9 cellular contexts compared by ENCODE assay signal in the genomic region with DNA sequence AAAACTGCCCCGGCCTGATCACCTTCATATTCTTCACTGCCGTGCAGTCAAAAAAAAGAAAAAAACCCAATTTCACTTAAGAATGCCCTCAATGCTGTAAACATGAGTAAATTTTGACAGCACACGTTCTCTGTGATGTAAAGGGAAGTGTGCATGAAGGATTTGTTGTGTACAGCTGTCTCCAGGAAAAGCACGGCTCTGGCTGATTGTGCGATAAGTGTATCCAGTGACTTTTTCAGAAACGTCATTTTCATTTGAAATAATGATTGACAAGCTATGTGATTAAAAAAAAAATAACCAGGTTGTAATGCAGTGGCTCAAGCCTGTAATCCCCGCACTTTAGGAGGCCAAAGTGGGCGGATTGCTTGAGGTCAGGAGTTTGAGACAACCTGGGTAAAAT. TPM values are rescaled to one million over a fixed set of nuclear protein-coding genes. Genes with fewer than 3 reads are reported as not detected.
DNase-seq lines count a peak whose midpoint lies in the region; ATAC-seq, FAIRE-seq and TF ChIP-seq lines count a peak whose summit lies in the region.
"Had no signal": no experiment of that assay in that cellular context is flagged by ENCODE, and none has a peak within 500 bp of the region (broad histone marks: within the 10 kb centered on the region; RNA-seq: fewer than 3 reads in every experiment).

No MANE protein-coding gene starts in this region.

- CTCF ChIA-PET in K562 (lab: Yijun Ruan, JAX; ENCODE audit: low intra/inter-chr PET ratio), result no interaction called here

- H3K9me3 ChIP-seq in K562 (replicated peaks; ENCODE audit: control insufficient read depth, insufficient read depth, low read depth, low read length), result peaks cover 2% of the 10 kb centered on the region; the same call in 1 of the 2 replicates

- no peaks in the 10 kb centered on the region for H3K79me2 ChIP-seq in K562 (ENCODE audit: control insufficient read depth, insufficient read depth, low read length)

- H3K9me3 Mint-ChIP-seq in CD14-positive monocyte, result peaks cover 0 to 12% (median 5%) of the 10 kb centered on the region in 7 donors
- H3K9me3 Mint-ChIP-seq in naive thymus-derived CD8-positive, alpha-beta T cell, result no peaks in the 10 kb centered on the region

- no peaks in the 10 kb centered on the region for H3K9me1 ChIP-seq in K562 (ENCODE audit: control insufficient read depth, insufficient read depth, low read length)

- intact Hi-C loops in CD14-positive monocyte (cut with micrococcal nuclease), result no loop called here
- intact Hi-C loops in K562 (cut with micrococcal nuclease), result loop anchor here (2.0 kb wide), 1 partner anchor 40 kb away; a partner anchor contains a TSS

- H3K4me3 ChIP-seq in K562, result no peak overlapping the region; the same call in 1 of the 2 replicates

- no peak for ATAC-seq in K562
- peak in 1 of 2 donors; percentile 42 for ATAC-seq in naive thymus-derived CD8-positive, alpha-beta T cell

- no peaks in the 10 kb centered on the region for H3K27me3 ChIP-seq in K562 (ENCODE audit: control insufficient read depth in 2 of 2, insufficient read depth in 2 of 2, low read length in 2 of 2)

- no peak for DNase-seq in CD14-positive monocyte (ENCODE audit: low spot score)
- DNase-seq in HT-29 (ENCODE audit: low spot score), result peak; percentile 56
- peak in 2 of 4 experiments; percentile 22 to 45 for DNase-seq in K562 (ENCODE audit: extremely low read depth in 1 of 4, low spot score in 3 of 4)
- DNase-seq in naive thymus-derived CD8-positive, alpha-beta T cell, result peak in 1 of 10 donors; percentile 18
- no peak for DNase-seq in cortex of kidney (lab: John Stamatoyannopoulos, UW)
- DNase-seq in AML-193 (lab: John Stamatoyannopoulos, UW), result no peak
- no peak for DNase-seq in NCI-H1930 (lab: John Stamatoyannopoulos, UW)
- no peak for DNase-seq in NCI-H748 treated with DMSO at 0.1 percent for 48 hours (lab: John Stamatoyannopoulos, UW)
- DNase-seq: GDM1 had no signal

- 17% methylated on average over 6 of the region's 8 CpGs for WGBS in K562 (ENCODE audit: insufficient coverage, low coverage, missing lambda C conversion rate)

- no TSS peak for BruUV-seq in K562 (replicated peaks; lab: Mats Ljungman, UMichigan)

- peak overlapping the region; percentile 89 for H2AFZ ChIP-seq in K562 (ENCODE audit: low read depth, low read length)

- H3K4me1 ChIP-seq in K562 (replicated peaks in 1 of 2; ENCODE audit: control insufficient read depth in 2 of 2, insufficient read depth in 2 of 2, low read length in 2 of 2), result peaks cover 22 to 24% of the 10 kb centered on the region in 2 experiments; a peak in 4 of 5 replicates

- peak overlapping the region in 1 of 7 donors; percentile 36 for H3K27ac Mint-ChIP-seq in CD14-positive monocyte
- peak overlapping the region in 7 of 10 donors; percentile 0 to 94 (median 67) for H3K27ac Mint-ChIP-seq in naive thymus-derived CD8-positive, alpha-beta T cell

- no peak for TF ChIP-seq POLR2A in K562 (conservative IDR thresholded peaks at IDR 0.05)

- no peaks in the 10 kb centered on the region for H4K20me1 ChIP-seq in K562 (replicated peaks; ENCODE audit: control insufficient read depth, insufficient read depth, low read length)

- POLR2A ChIA-PET in K562 (lab: Yijun Ruan, JAX), result interaction anchor here (1.2 to 1.7 kb wide), 3 partner anchors 10 to 26 kb away, joined by 3 to 7 read pairs (median 3); no protein-coding TSS in a partner anchor
- POLR2A ChIA-PET in naive thymus-derived CD8-positive, alpha-beta T cell (lab: Charles Lee), result interaction anchor here (0.7 kb wide), 1 partner anchor 28 kb away, joined by 3 read pairs; no protein-coding TSS in a partner anchor

- H3K36me3 ChIP-seq in K562 (ENCODE audit: control insufficient read depth, insufficient read depth, low read length), result no peaks in the 10 kb centered on the region

- H3K36me3 Mint-ChIP-seq in CD14-positive monocyte, result peaks cover 0 to 6% of the 10 kb centered on the region in 2 donors
- H3K36me3 Mint-ChIP-seq in naive thymus-derived CD8-positive, alpha-beta T cell, result peaks cover 0 to 12% (median 0%) of the 10 kb centered on the region in 3 donors

- peak overlapping the region; percentile 75 for H3K4me2 ChIP-seq in K562 (ENCODE audit: insufficient read depth, low read length)

- in situ Hi-C loops in K562 (cut with MboI), result no loop called here

- peak overlapping the region in 1 of 2 experiments; percentile 56; a peak in 2 of 4 replicates for H3K9ac ChIP-seq in K562 (ENCODE audit: insufficient read depth in 1 of 2, low read depth in 2 of 2, low read length in 2 of 2)

- TF ChIP-seq CTCF in CD14-positive monocyte (IDR thresholded peaks at IDR 0.05) (no peak), K562 (IDR thresholded peaks at IDR 0.05 in 2 of 3, conservative IDR thresholded peaks at IDR 0.05 in 1 of 3; ENCODE audit: insufficient read depth in 2 of 3, low read depth in 1 of 3, low read length in 3 of 3) (no peak)

- no peak for TF ChIP-seq EP300 in K562 (IDR thresholded peaks at IDR 0.05; ENCODE audit: low read length)

- peaks cover 14% of the 10 kb centered on the region for H3K4me1 Mint-ChIP-seq in CD14-positive monocyte
- H3K4me1 Mint-ChIP-seq in naive thymus-derived CD8-positive, alpha-beta T cell, result peaks cover 0 to 10% (median 6%) of the 10 kb centered on the region in 4 donors

- H3K4me3 Mint-ChIP-seq in CD14-positive monocyte, result peak overlapping the region; percentile 56 to 88
- H3K4me3 Mint-ChIP-seq in naive thymus-derived CD8-positive, alpha-beta T cell, result peak overlapping the region in 8 of 10 donors; percentile 70 to 94 (median 80)

- H3K27me3 Mint-ChIP-seq in CD14-positive monocyte (ENCODE audit: low read depth in 3 of 3), result peaks cover 20 to 29% (median 22%) of the 10 kb centered on the region in 3 donors
- H3K27me3 Mint-ChIP-seq in naive thymus-derived CD8-positive, alpha-beta T cell, result peaks cover 0 to 14% (median 12%) of the 10 kb centered on the region in 5 donors

- no peak for TF ChIP-seq RAD21 in K562 (CRISPR knock-in tag; conservative IDR thresholded peaks at IDR 0.05 in 1 of 2, IDR thresholded peaks at IDR 0.05 in 1 of 2)

- peak overlapping the region; percentile 55 for H3K27ac ChIP-seq in K562 (ENCODE audit: extremely low read depth, low read depth, low read length)

- no peak for FAIRE-seq in K562 (lab: Jason Lieb, UNC)

TF ChIP-seq in K562, 482 proteins besides CTCF, POLR2A, EP300 and RAD21 (continues in another document):
- TF ChIP-seq GATA2 (CRISPR knock-in tag; IDR thresholded peaks at IDR 0.05) (peak; percentile 76), ESRRA (IDR thresholded peaks at IDR 0.05; ENCODE audit: borderline replicate concordance, low read depth) (no peak), KAT2B (IDR thresholded peaks at IDR 0.05; ENCODE audit: low read depth, low read length) (no peak), GABPA (tag; conservative IDR thresholded peaks at IDR 0.05; ENCODE audit: low read depth) (peak; percentile 42; the same call in 1 of the 2 replicates)
- TF ChIP-seq, protein P1, sequence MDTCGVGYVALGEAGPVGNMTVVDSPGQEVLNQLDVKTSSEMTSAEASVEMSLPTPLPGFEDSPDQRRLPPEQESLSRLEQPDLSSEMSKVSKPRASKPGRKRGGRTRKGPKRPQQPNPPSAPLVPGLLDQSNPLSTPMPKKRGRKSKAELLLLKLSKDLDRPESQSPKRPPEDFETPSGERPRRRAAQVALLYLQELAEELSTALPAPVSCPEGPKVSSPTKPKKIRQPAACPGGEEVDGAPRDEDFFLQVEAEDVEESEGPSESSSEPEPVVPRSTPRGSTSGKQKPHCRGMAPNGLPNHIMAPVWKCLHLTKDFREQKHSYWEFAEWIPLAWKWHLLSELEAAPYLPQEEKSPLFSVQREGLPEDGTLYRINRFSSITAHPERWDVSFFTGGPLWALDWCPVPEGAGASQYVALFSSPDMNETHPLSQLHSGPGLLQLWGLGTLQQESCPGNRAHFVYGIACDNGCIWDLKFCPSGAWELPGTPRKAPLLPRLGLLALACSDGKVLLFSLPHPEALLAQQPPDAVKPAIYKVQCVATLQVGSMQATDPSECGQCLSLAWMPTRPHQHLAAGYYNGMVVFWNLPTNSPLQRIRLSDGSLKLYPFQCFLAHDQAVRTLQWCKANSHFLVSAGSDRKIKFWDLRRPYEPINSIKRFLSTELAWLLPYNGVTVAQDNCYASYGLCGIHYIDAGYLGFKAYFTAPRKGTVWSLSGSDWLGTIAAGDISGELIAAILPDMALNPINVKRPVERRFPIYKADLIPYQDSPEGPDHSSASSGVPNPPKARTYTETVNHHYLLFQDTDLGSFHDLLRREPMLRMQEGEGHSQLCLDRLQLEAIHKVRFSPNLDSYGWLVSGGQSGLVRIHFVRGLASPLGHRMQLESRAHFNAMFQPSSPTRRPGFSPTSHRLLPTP (IDR thresholded peaks at IDR 0.05; ENCODE audit: borderline replicate concordance, extremely low read depth, insufficient read length), result no peak
- TF ChIP-seq, protein P2, sequence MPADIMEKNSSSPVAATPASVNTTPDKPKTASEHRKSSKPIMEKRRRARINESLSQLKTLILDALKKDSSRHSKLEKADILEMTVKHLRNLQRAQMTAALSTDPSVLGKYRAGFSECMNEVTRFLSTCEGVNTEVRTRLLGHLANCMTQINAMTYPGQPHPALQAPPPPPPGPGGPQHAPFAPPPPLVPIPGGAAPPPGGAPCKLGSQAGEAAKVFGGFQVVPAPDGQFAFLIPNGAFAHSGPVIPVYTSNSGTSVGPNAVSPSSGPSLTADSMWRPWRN (IDR thresholded peaks at IDR 0.05; ENCODE audit: low read depth), result no peak

RNA-seq across cellular contexts. Expression of a gene that starts 39.6 kb away (rescaled TPM):
- 10 to 100 TPM; 30.5 to 37.2 TPM for polyA plus RNA-seq in CD14-positive monocyte
- 279 and 308 TPM in 2 replicates for total RNA-seq in HT-29 (2014; rRNA removed; shearing (Covaris generic))
- 178 and 324 TPM in 2 replicates for total RNA-seq in K562 (2011; cell fraction: chromatin; rRNA removed; ENCODE audit: low replicate concordance)
- 159 and 175 TPM in 2 replicates for total RNA-seq in K562 (2011; cell fraction: nucleolus; rRNA removed)
- total RNA-seq in K562 (2011; cell fraction: nucleoplasm; rRNA removed), result 205 and 428 TPM in 2 replicates
- total RNA-seq in K562 (2014; rRNA removed), result 45.0 and 50.2 TPM in 2 replicates
- total RNA-seq in K562 (2014; rRNA removed; fragmentation: Illumina TruSeq; extraction: Trizol), result 53.0 and 67.7 TPM in 2 replicates
- total RNA-seq in K562 (2015; rRNA removed; fragmentation: Illumina TruSeq; extraction: Trizol), result 45.4 and 61.9 TPM in 2 replicates
- total RNA-seq in K562 (2021), result 46.9 and 55.0 TPM in 2 replicates
- 169 and 183 TPM in 2 replicates for polyA plus RNA-seq in K562 (2011; rRNA removed)
- polyA plus RNA-seq in K562 (2011; cell fraction: cytosol; rRNA removed), result 54.2 and 61.3 TPM in 2 replicates
- polyA plus RNA-seq in K562 (2011; cell fraction: nucleus; rRNA removed), result 416 and 593 TPM in 2 replicates
- 32.3 and 57.8 TPM in 2 replicates for polyA plus RNA-seq in K562 (2012)
- polyA plus RNA-seq in K562 (2014; fragmentation: Illumina TruSeq; extraction: Trizol), result 21.7 and 23.2 TPM in 2 replicates
- 10 to 100 TPM; 22.1 to 31.0 TPM for polyA plus RNA-seq in K562 (2014; fragmentation: Nextera tagmentation; extraction: Ambion mirVana)
- polyA plus RNA-seq in K562 (2014; rRNA removed), result 36.8 and 40.2 TPM in 2 replicates
- 108 and 129 TPM in 2 replicates for polyA minus RNA-seq in K562 (2011; rRNA and poly(A)+ RNA removed)
- 91.0 and 108 TPM in 2 replicates for polyA minus RNA-seq in K562 (2011; cell fraction: cytosol; rRNA and poly(A)+ RNA removed)
- polyA minus RNA-seq in K562 (2011; cell fraction: nucleus; rRNA and poly(A)+ RNA removed), result 588 and 736 TPM in 2 replicates
- 100 to 1,000 TPM; 139 to 142 TPM for total RNA-seq in naive thymus-derived CD8-positive, alpha-beta T cell
- polyA plus RNA-seq in naive thymus-derived CD8-positive, alpha-beta T cell, result 10 to 100 TPM; 56.1 to 65.3 (median 60.3) TPM
